In genomic region chr16:74998481-74999207, GRCh38 we compare ENCODE assay signal across 8 cellular contexts. TPM values are rescaled to one million over a fixed set of nuclear protein-coding genes. Genes with fewer than 3 reads are reported as not detected.
DNase-seq lines count a peak whose midpoint lies in the region; ATAC-seq and TF ChIP-seq lines count a peak whose summit lies in the region.

TSS of gene ZNRF1 (plus strand) at chr16:74999024. CDS start at chr16:74999672, 648 bp downstream.

- peak; percentile 44 for DNase-seq in DMS79 treated with DMSO at 0.1 percent for 48 hours (lab: John Stamatoyannopoulos, UW)
- DNase-seq in SJSA1 (ENCODE audit: low read depth in 1 of 2, low spot score in 2 of 2): peak; percentile 73 to 89
- DNase-seq in activated naive CD4-positive, alpha-beta T cell (lab: John Stamatoyannopoulos, UW): peak; percentile 41 to 81 (median 61)
- peak in 54 of 56 donors; percentile 24 to 84 (median 70) for DNase-seq in nucleus accumbens (lab: John Stamatoyannopoulos, UW)
- DNase-seq in superior temporal gyrus (ENCODE audit: extremely low spot score): peak; percentile 80

- peak in 1 of 2 donors; percentile 53 for TF ChIP-seq POLR2A in gastroesophageal sphincter (IDR thresholded peaks at IDR 0.05)

- ATAC-seq in GM21528 (IDR thresholded peaks at IDR 0.05; ENCODE audit: low FRiP score, unreplicated experiment): peak; percentile 59
- peak; percentile 92 for ATAC-seq in gastroesophageal sphincter

- H3K27me3 ChIP-seq in SJSA1 (replicated peaks) (no peaks in the 10 kb centered on the region), gastroesophageal sphincter (no peaks in the 10 kb centered on the region)

- TF ChIP-seq EP300 in Ishikawa (IDR thresholded peaks at IDR 0.05; ENCODE audit: borderline replicate concordance) (0 out of 2 replicates have a peak, but pooled peaks have one; percentile 10), gastroesophageal sphincter (IDR thresholded peaks at IDR 0.05) (no peak)

- H3K4me1 ChIP-seq in SJSA1 (replicated peaks): peaks cover 30% of the 10 kb centered on the region
- peaks cover 0 to 42% (median 9%) of the 10 kb centered on the region in 3 donors for H3K4me1 ChIP-seq in gastroesophageal sphincter

- H3K36me3 ChIP-seq in SJSA1 (peaks cover 10% of the 10 kb centered on the region), gastroesophageal sphincter (no peaks in the 10 kb centered on the region)

- WGBS in gastroesophageal sphincter (ENCODE audit: low coverage in 1 of 2), 2 donors: 1 to 3% methylated on average over 7 to 14 of the region's 71 CpGs

- peak; percentile 80 to 90 (median 86) for TF ChIP-seq CTCF in gastroesophageal sphincter (IDR thresholded peaks at IDR 0.05)

- TF ChIP-seq RAD21 in Ishikawa (IDR thresholded peaks at IDR 0.05; ENCODE audit: low read depth): peak; percentile 89

- H3K4me3 ChIP-seq in SJSA1 (peak within 1 kb of the TSS; percentile 85), gastroesophageal sphincter (peak within 1 kb of the TSS; percentile 51 to 82)

- no peaks in the 10 kb centered on the region; the same call in 1 of the 2 replicates for H3K9me3 ChIP-seq in SJSA1 (replicated peaks)
- H3K9me3 ChIP-seq in gastroesophageal sphincter: no peaks in the 10 kb centered on the region

- H3K27ac ChIP-seq in SJSA1: peak within 1 kb of the TSS; percentile 36
- peak within 1 kb of the TSS; percentile 44 to 93 (median 89) for H3K27ac ChIP-seq in gastroesophageal sphincter

TF ChIP-seq in Ishikawa, 13 proteins besides CTCF, POLR2A, EP300 and RAD21:
- TF ChIP-seq CREB1 (IDR thresholded peaks at IDR 0.05; ENCODE audit: low read depth) (no peak), TEAD4 (IDR thresholded peaks at IDR 0.05) (no peak; the same call in 1 of the 2 replicates), EGR1 (IDR thresholded peaks at IDR 0.05) (peak; percentile 70; the same call in 1 of the 2 replicates), TCF12 (IDR thresholded peaks at IDR 0.05; ENCODE audit: low read depth) (no peak; the same call in 1 of the 2 replicates), TAF1 (IDR thresholded peaks at IDR 0.05; ENCODE audit: low read depth) (peak; percentile 39; the same call in 1 of the 2 replicates), REST (IDR thresholded peaks at IDR 0.05; ENCODE audit: low read depth) (no peak), ZBTB7A (IDR thresholded peaks at IDR 0.05; ENCODE audit: low read depth) (peak; percentile 77; the same call in 1 of the 2 replicates), NFIC (IDR thresholded peaks at IDR 0.05) (no peak)

RNA-seq across cellular contexts. Expression of gene ZNRF1, which starts in this region (rescaled TPM):
- total RNA-seq in SJSA1 (2014; rRNA removed; shearing (Covaris generic)): 20.7 and 27.2 TPM in 2 replicates
- total RNA-seq in gastroesophageal sphincter: 10 to 100 TPM; 12.8 to 24.1 (median 19.0) TPM

Comparison
In these comparisons a context has a peak if more than half of its experiments do, and no peak if none do; other contexts are left out.
1. Peak in every context shown above with its lines: DNase-seq, ATAC-seq, H3K4me3 ChIP-seq and H3K27ac ChIP-seq.